9 cellular contexts compared by ENCODE assay signal in the genomic region with DNA sequence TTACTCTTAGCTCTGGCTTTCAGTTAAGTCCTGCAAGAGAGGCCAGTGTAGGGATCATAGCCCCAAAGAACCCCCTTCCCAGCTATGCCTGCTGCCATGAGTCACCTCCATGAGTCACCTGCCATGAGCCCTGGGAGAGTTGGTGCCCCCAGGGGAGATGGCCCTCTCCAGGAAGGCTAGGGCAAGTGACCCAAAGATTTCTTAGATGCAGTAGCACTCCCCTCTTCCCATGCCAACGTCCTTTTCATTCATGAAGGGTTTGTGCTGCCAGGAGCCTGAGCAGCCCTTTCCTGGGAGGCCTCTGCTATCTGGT.
DNase-seq lines count a peak whose midpoint lies in the region; ATAC-seq lines count a peak whose summit lies in the region.
"Had no signal": no experiment of that assay in that cellular context is flagged by ENCODE, and none has a peak within 500 bp of the region (broad histone marks: within the 10 kb centered on the region; RNA-seq: fewer than 3 reads in every experiment).

No MANE protein-coding gene starts in this region.

- ATAC-seq in HG02610 (IDR thresholded peaks at IDR 0.05; ENCODE audit: unreplicated experiment) (no peak), HG03045 (IDR thresholded peaks at IDR 0.05; ENCODE audit: unreplicated experiment) (no peak)

- peak; percentile 69 for DNase-seq in AG08395 (ENCODE audit: low spot score)
- peak; percentile 54 for DNase-seq in HK-2 (ENCODE audit: unreplicated experiment)
- peak; percentile 58 for DNase-seq in amniotic epithelial cell (ENCODE audit: low read depth)
- DNase-seq in kidney tubule cell (ENCODE audit: low spot score), result peak; percentile 91
- DNase-seq in NCI-H2081 (lab: John Stamatoyannopoulos, UW), result no peak
- no peak for DNase-seq in GM19240 (ENCODE audit: insufficient read length, low spot score)
- DNase-seq: naive B cell had no signal

Comparison
In these comparisons a context has a peak if more than half of its experiments do, and no peak if none do; other contexts are left out.
1. DNase-seq: peak in AG08395 (single experiment), HK-2 (single experiment), amniotic epithelial cell (single experiment) and kidney tubule cell (single experiment); none in NCI-H2081 (0 of 2) and GM19240 (single experiment).